In genomic region chr11:76824083-76824939, GRCh38 we compare ENCODE assay signal across 9 cellular contexts. TPM values are rescaled to one million over a fixed set of nuclear protein-coding genes. Genes with fewer than 3 reads are reported as not detected.
DNase-seq lines count a peak whose midpoint lies in the region; ATAC-seq, FAIRE-seq and TF ChIP-seq lines count a peak whose summit lies in the region.
"Had no signal": no experiment of that assay in that cellular context is flagged by ENCODE, and none has a peak within 500 bp of the region (broad histone marks: within the 10 kb centered on the region; RNA-seq: fewer than 3 reads in every experiment).

No MANE protein-coding gene starts in this region.

- ATAC-seq in activated CD4-positive, alpha-beta T cell treated with anti-CD3 and anti-CD28 coated beads for 36 hours = peak; percentile 58

- H3K79me2 ChIP-seq in astrocyte (ENCODE audit: insufficient read depth, low read length) (no peaks in the 10 kb centered on the region), keratinocyte (ENCODE audit: control insufficient read depth, insufficient read depth, low read length) (no peaks in the 10 kb centered on the region)

- H3K9me3 ChIP-seq in astrocyte (ENCODE audit: insufficient read depth, low read depth, low read length) = no peaks in the 10 kb centered on the region
- H3K9me3 ChIP-seq in keratinocyte (ENCODE audit: control insufficient read depth, low read depth, low read length) = no peaks in the 10 kb centered on the region
- no peaks in the 10 kb centered on the region for H3K9me3 ChIP-seq in testis

- H3K27ac ChIP-seq in astrocyte (ENCODE audit: low read depth, low read length) = peak overlapping the region; percentile 73
- peak overlapping the region; percentile 83 for H3K27ac ChIP-seq in keratinocyte (ENCODE audit: control insufficient read depth, insufficient read depth, low read length)
- H3K27ac ChIP-seq in testis = no peak overlapping the region
- H3K27ac ChIP-seq: WERI-Rb-1 had no signal

- H4K20me1 ChIP-seq in astrocyte (ENCODE audit: insufficient read depth, low read length) (no peaks in the 10 kb centered on the region), keratinocyte (ENCODE audit: control insufficient read depth, extremely low read depth, insufficient read depth, low read length) (no peaks in the 10 kb centered on the region)

- H3K9me1 ChIP-seq in keratinocyte (ENCODE audit: control insufficient read depth, extremely low read depth, insufficient read depth, low read length) = no peaks in the 10 kb centered on the region

- WGBS in testis, 2 donors = 70 to 89% methylated on average over 9 of the region's 9 CpGs

- CTCF ChIA-PET in activated CD4-positive, alpha-beta T cell treated with anti-CD3 and anti-CD28 coated beads for 36 hours (lab: Charles Lee) = interaction anchor here (0.9 to 1.9 kb wide), 3 partner anchors 11 to 94 kb away, joined by 3 to 8 read pairs (median 3); no protein-coding TSS in a partner anchor

- no peaks in the 10 kb centered on the region for H3K27me3 ChIP-seq in astrocyte (ENCODE audit: insufficient read depth, low read length)
- no peaks in the 10 kb centered on the region for H3K27me3 ChIP-seq in keratinocyte (ENCODE audit: control insufficient read depth, extremely low read depth, insufficient read depth, low read length)
- no peaks in the 10 kb centered on the region for H3K27me3 ChIP-seq in testis

- no peak overlapping the region for H3K4me3 ChIP-seq in astrocyte (ENCODE audit: insufficient read depth, low read depth, low read length)
- peak overlapping the region in 2 of 3 experiments; percentile 43 to 52 for H3K4me3 ChIP-seq in keratinocyte (ENCODE audit: control insufficient read depth in 2 of 3, extremely low read depth in 1 of 3, insufficient read depth in 2 of 3, low read depth in 1 of 3, low read length in 3 of 3)
- no peak overlapping the region for H3K4me3 ChIP-seq in testis

- no peak overlapping the region for H3K4me3 Mint-ChIP-seq in activated CD4-positive, alpha-beta T cell treated with anti-CD3 and anti-CD28 coated beads for 36 hours
- no peak overlapping the region for H3K4me3 Mint-ChIP-seq in astrocyte (ENCODE audit: unreplicated experiment)
- H3K4me3 Mint-ChIP-seq in type B pancreatic cell = no peak overlapping the region

- no peak overlapping the region for H3K27ac Mint-ChIP-seq in activated CD4-positive, alpha-beta T cell treated with anti-CD3 and anti-CD28 coated beads for 36 hours
- H3K27ac Mint-ChIP-seq in astrocyte (ENCODE audit: unreplicated experiment) = peak overlapping the region; percentile 82
- H3K27ac Mint-ChIP-seq in type B pancreatic cell = peak overlapping the region; percentile 10

- FAIRE-seq in astrocyte (lab: Jason Lieb, UNC) = no peak
- FAIRE-seq in keratinocyte (lab: Jason Lieb, UNC) = no peak

- dilution Hi-C loops in keratinocyte (cut with MboI; ENCODE audit: extremely low pct_ligation_motif_present, low sequenced_read_pairs) = no loop called here

- TF ChIP-seq CTCF in astrocyte (IDR thresholded peaks at IDR 0.05; ENCODE audit: insufficient read depth, low read depth, low read length) (no peak), keratinocyte (optimal IDR thresholded peaks at IDR 0.05 in 1 of 3, IDR thresholded peaks at IDR 0.05 in 1 of 3, conservative IDR thresholded peaks at IDR 0.05 in 1 of 3; ENCODE audit: extremely low read depth in 1 of 3, insufficient read depth in 2 of 3, low read length in 3 of 3) (no peak), type B pancreatic cell (conservative IDR thresholded peaks at IDR 0.05) (no peak), testis (IDR thresholded peaks at IDR 0.05) (no peak)

- TF ChIP-seq POLR2A in testis (IDR thresholded peaks at IDR 0.05) = no peak

- H3K9me3 Mint-ChIP-seq in activated CD4-positive, alpha-beta T cell treated with anti-CD3 and anti-CD28 coated beads for 36 hours (ENCODE audit: low read depth) = peaks cover 2% of the 10 kb centered on the region
- H3K9me3 Mint-ChIP-seq in astrocyte (ENCODE audit: unreplicated experiment) (peaks cover 9% of the 10 kb centered on the region), type B pancreatic cell (no peaks in the 10 kb centered on the region)

- peaks cover 6% of the 10 kb centered on the region for H3K4me1 Mint-ChIP-seq in activated CD4-positive, alpha-beta T cell treated with anti-CD3 and anti-CD28 coated beads for 36 hours
- peaks cover 17% of the 10 kb centered on the region for H3K4me1 Mint-ChIP-seq in astrocyte (ENCODE audit: low read depth, unreplicated experiment)
- H3K4me1 Mint-ChIP-seq in type B pancreatic cell (ENCODE audit: unreplicated experiment) = peaks cover 11% of the 10 kb centered on the region

- H2AFZ ChIP-seq in astrocyte (ENCODE audit: low read depth, low read length) (peak overlapping the region; percentile 68), keratinocyte (ENCODE audit: control insufficient read depth, low read length) (no peak overlapping the region)

- H3K36me3 ChIP-seq in astrocyte (ENCODE audit: insufficient read depth, low read length) (no peaks in the 10 kb centered on the region), keratinocyte (ENCODE audit: control insufficient read depth in 2 of 2, extremely low read depth in 1 of 2, insufficient read depth in 2 of 2, low read length in 2 of 2) (no peaks in the 10 kb centered on the region), testis (ENCODE audit: low read depth, missing control alignments) (no peaks in the 10 kb centered on the region)
- H3K36me3 ChIP-seq: WERI-Rb-1 had no signal

- H3K27me3 Mint-ChIP-seq in activated CD4-positive, alpha-beta T cell treated with anti-CD3 and anti-CD28 coated beads for 36 hours = peaks cover 7% of the 10 kb centered on the region
- no peaks in the 10 kb centered on the region for H3K27me3 Mint-ChIP-seq in astrocyte (ENCODE audit: low read depth, unreplicated experiment)
- no peaks in the 10 kb centered on the region for H3K27me3 Mint-ChIP-seq in type B pancreatic cell

- POLR2A ChIA-PET in activated CD4-positive, alpha-beta T cell treated with anti-CD3 and anti-CD28 coated beads for 36 hours (lab: Charles Lee) = no interaction called here

- H3K9ac ChIP-seq in astrocyte (ENCODE audit: low read length) (peak overlapping the region; percentile 61), keratinocyte (ENCODE audit: control insufficient read depth, extremely low read depth, insufficient read depth, low read length) (peak overlapping the region; percentile 52)

- DNase-seq in activated CD4-positive, alpha-beta T cell treated with anti-CD3 and anti-CD28 coated beads for 36 hours = no peak
- DNase-seq in activated CD4-positive, alpha-beta T cell treated with anti-CD3 and anti-CD28 coated beads for 1 hour = no peak
- DNase-seq in astrocyte (ENCODE audit: low read depth) (no peak), keratinocyte (ENCODE audit: low read depth, low spot score) (peak; percentile 49), type B pancreatic cell (ENCODE audit: extremely low spot score, unreplicated experiment) (peak; percentile 16), NCI-H2227 (lab: John Stamatoyannopoulos, UW; ENCODE audit: unreplicated experiment) (no peak), testis (no peak), NCI-H2029 (lab: John Stamatoyannopoulos, UW) (no peak)
- DNase-seq: WERI-Rb-1 had no signal

- no peaks in the 10 kb centered on the region for H3K36me3 Mint-ChIP-seq in activated CD4-positive, alpha-beta T cell treated with anti-CD3 and anti-CD28 coated beads for 36 hours (ENCODE audit: low read depth)
- H3K36me3 Mint-ChIP-seq in astrocyte (ENCODE audit: low read depth, unreplicated experiment) (no peaks in the 10 kb centered on the region), type B pancreatic cell (no peaks in the 10 kb centered on the region)

- H3K4me2 ChIP-seq in astrocyte (ENCODE audit: low read length) (peak overlapping the region; percentile 82), keratinocyte (ENCODE audit: control insufficient read depth, extremely low read depth, insufficient read depth, low read depth, low read length) (peak overlapping the region; percentile 92)

- intact Hi-C loops in activated CD4-positive, alpha-beta T cell treated with anti-CD3 and anti-CD28 coated beads for 36 hours (cut with DNase I, micrococcal nuclease) = no loop called here
- intact Hi-C loops in testis (cut with DNase I; ENCODE audit: low total_unique reads) = no loop called here

- H3K4me1 ChIP-seq in astrocyte (ENCODE audit: insufficient read depth, low read length) (peaks cover 21% of the 10 kb centered on the region), keratinocyte (ENCODE audit: control insufficient read depth, extremely low read depth, insufficient read depth, low read length) (peaks cover 35% of the 10 kb centered on the region), testis (no peaks in the 10 kb centered on the region)

RNA-seq across cellular contexts. Expression of gene ACER3, which starts 36.4 kb away (rescaled TPM):
- total RNA-seq in activated CD4-positive, alpha-beta T cell treated with anti-CD3 and anti-CD28 coated beads for 36 hours = 10 to 100 TPM in 1 of 2 experiments, 1 to 10 TPM in 1; 8.9 to 10.3 TPM
- total RNA-seq in astrocyte = 14.9 and 17.3 TPM in 2 replicates
- 25.5 to 55.0 TPM (median 36.1 TPM) in 3 replicates for polyA plus RNA-seq in keratinocyte
- polyA plus RNA-seq in keratinocyte (2011; ENCODE audit: low read depth) = 5.1 TPM
- 13.6 and 35.6 TPM in 2 replicates for polyA plus RNA-seq in keratinocyte (2011; cell fraction: cytosol; rRNA removed)
- polyA plus RNA-seq in keratinocyte (2011; cell fraction: nucleus; rRNA removed) = 27.4 and 29.5 TPM in 2 replicates
- polyA plus RNA-seq in keratinocyte (2012; ENCODE audit: low replicate concordance) = 5.3 and 31.7 TPM in 2 replicates
- polyA minus RNA-seq in keratinocyte = 15.0 to 47.3 TPM (median 33.2 TPM) in 3 replicates
- 20.7 TPM for polyA minus RNA-seq in keratinocyte (2011; cell fraction: cytosol; rRNA and poly(A)+ RNA removed)
- polyA minus RNA-seq in keratinocyte (2011; cell fraction: nucleus; rRNA and poly(A)+ RNA removed) = 26.4 and 50.2 TPM in 2 replicates
- 25.7 and 39.3 TPM in 2 replicates for total RNA-seq in type B pancreatic cell (ENCODE audit: low replicate concordance)
- total RNA-seq in testis = 10 to 100 TPM; 14.6 to 23.7 TPM
- polyA plus RNA-seq in testis (ENCODE audit: insufficient read depth, low read depth, low replicate concordance) = 34.8 TPM

RNA-seq across cellular contexts. Expression of gene TSKU, which starts 41.2 kb away (rescaled TPM):
- 1 to 10 TPM; 8.0 to 8.3 TPM for total RNA-seq in activated CD4-positive, alpha-beta T cell treated with anti-CD3 and anti-CD28 coated beads for 36 hours
- total RNA-seq in astrocyte = 57.9 and 69.6 TPM in 2 replicates
- polyA plus RNA-seq in keratinocyte = 22.8 to 36.1 TPM (median 35.8 TPM) in 3 replicates
- polyA plus RNA-seq in keratinocyte (2011; ENCODE audit: low read depth) = 3.6 TPM
- polyA plus RNA-seq in keratinocyte (2011; cell fraction: cytosol; rRNA removed) = 23.3 and 32.4 TPM in 2 replicates
- 46.7 and 64.8 TPM in 2 replicates for polyA plus RNA-seq in keratinocyte (2011; cell fraction: nucleus; rRNA removed)
- polyA plus RNA-seq in keratinocyte (2012; ENCODE audit: low replicate concordance) = 24.0 and 42.3 TPM in 2 replicates
- polyA minus RNA-seq in keratinocyte = 27.5 to 79.8 TPM (median 38.8 TPM) in 3 replicates
- polyA minus RNA-seq in keratinocyte (2011; cell fraction: cytosol; rRNA and poly(A)+ RNA removed) = 58.9 TPM
- polyA minus RNA-seq in keratinocyte (2011; cell fraction: nucleus; rRNA and poly(A)+ RNA removed) = 52.7 and 54.9 TPM in 2 replicates
- 32.8 and 36.7 TPM in 2 replicates for total RNA-seq in type B pancreatic cell (ENCODE audit: low replicate concordance)
- total RNA-seq in testis = 10 to 100 TPM; 17.1 to 30.2 TPM
- 25.9 TPM for polyA plus RNA-seq in testis (ENCODE audit: insufficient read depth, low read depth, low replicate concordance)

Comparison
In these comparisons a context has a peak if more than half of its experiments do, and no peak if none do; other contexts are left out.
1. DNase-seq: peak in keratinocyte (single experiment) and type B pancreatic cell (single experiment); none in activated CD4-positive, alpha-beta T cell treated with anti-CD3 and anti-CD28 coated beads for 36 hours (single experiment), activated CD4-positive, alpha-beta T cell treated with anti-CD3 and anti-CD28 coated beads for 1 hour (single experiment), astrocyte (single experiment), NCI-H2227 (single experiment), testis (single experiment) and NCI-H2029 (single experiment).
2. H3K27ac ChIP-seq: peak in astrocyte (single experiment) and keratinocyte (single experiment); none in testis (0 of 2).
3. H3K4me3 ChIP-seq: peak in keratinocyte (2 of 3); none in astrocyte (single experiment) and testis (0 of 2).